8 cellular contexts compared by ENCODE assay signal in the genomic region with DNA sequence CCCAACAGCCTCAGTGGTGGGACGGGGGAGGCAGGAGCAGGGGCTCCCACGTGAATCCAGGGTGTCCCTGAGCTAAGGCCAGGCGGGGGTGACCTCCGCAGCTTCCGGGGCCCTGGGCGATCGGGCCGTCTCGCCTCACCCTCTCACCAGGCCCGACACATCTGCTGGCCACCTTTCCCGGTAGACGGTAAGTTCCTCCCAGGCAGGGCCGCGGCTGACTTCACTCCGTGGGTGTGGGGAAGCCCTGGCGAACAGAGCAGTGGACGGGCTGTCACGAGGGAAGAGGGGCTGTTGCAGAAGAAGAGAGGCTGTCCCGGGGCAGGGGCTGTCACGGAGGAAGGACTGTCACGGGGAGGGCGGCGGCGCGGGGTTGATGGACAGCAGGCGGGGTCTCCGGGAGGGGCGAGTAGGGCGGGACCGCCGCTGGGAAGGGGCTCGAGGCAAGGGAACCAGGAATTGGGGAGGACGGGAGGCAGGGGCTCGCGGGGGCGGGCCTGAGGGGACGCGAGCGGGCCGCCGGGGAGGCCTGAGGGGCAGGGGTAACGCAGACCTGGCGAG. TPM values are rescaled to one million over a fixed set of nuclear protein-coding genes. Genes with fewer than 3 reads are reported as not detected.
DNase-seq lines count a peak whose midpoint lies in the region; ATAC-seq and TF ChIP-seq lines count a peak whose summit lies in the region.

No MANE protein-coding gene starts in this region.

- no peaks in the 10 kb centered on the region for H3K36me3 Mint-ChIP-seq in naive B cell

- no peaks in the 10 kb centered on the region for H3K9me3 Mint-ChIP-seq in naive B cell

- H3K36me3 ChIP-seq in right atrium auricular region = no peaks in the 10 kb centered on the region
- no peaks in the 10 kb centered on the region for H3K36me3 ChIP-seq in adrenal gland (replicated peaks in 1 of 2)

- H3K27ac Mint-ChIP-seq in naive B cell = no peak overlapping the region

- H3K27me3 Mint-ChIP-seq in naive B cell = peaks cover 0 to 4% (median 0%) of the 10 kb centered on the region in 3 donors

- H3K4me3 ChIP-seq in right atrium auricular region (peak overlapping the region; percentile 68 to 81), LNCaP clone FGC (ENCODE audit: low read depth, low read length) (peak overlapping the region; percentile 63), cardiac fibroblast (replicated peaks in 1 of 2; ENCODE audit: low read depth in 2 of 2, low read length in 2 of 2) (peak overlapping the region; percentile 54 to 71), adrenal gland (peak overlapping the region in 2 of 4 donors; percentile 62 to 72)

- H3K27me3 ChIP-seq in right atrium auricular region (no peaks in the 10 kb centered on the region), adrenal gland (peaks cover 4% of the 10 kb centered on the region)

- intact Hi-C loops in left ventricle myocardium superior (cut with micrococcal nuclease) (no loop called here), adrenal gland (cut with DNase I) (loop anchor here in 1 of 2 donors (10.0 kb wide), 1 partner anchor 55 kb away; no protein-coding TSS in a partner anchor)

- H3K4me3 Mint-ChIP-seq in naive B cell = peak overlapping the region in 7 of 8 donors; percentile 21 to 79 (median 53)

- H3K27ac ChIP-seq in right atrium auricular region (no peak overlapping the region), adrenal gland (no peak overlapping the region)

- TF ChIP-seq POLR2A in adrenal gland (IDR thresholded peaks at IDR 0.05) = no peak

- H3K4me1 ChIP-seq in right atrium auricular region (peaks cover 0 to 31% of the 10 kb centered on the region in 2 donors), adrenal gland (replicated peaks in 1 of 2) (peaks cover 12 to 24% of the 10 kb centered on the region in 2 donors)

- 3 to 10% (median 4%) methylated on average over 7 to 43 of the region's 43 CpGs for WGBS in adrenal gland, 4 donors

- H3K9me3 ChIP-seq in right atrium auricular region (no peaks in the 10 kb centered on the region), adrenal gland (replicated peaks in 1 of 3) (no peaks in the 10 kb centered on the region)

- no peak for TF ChIP-seq CTCF in right atrium auricular region (IDR thresholded peaks at IDR 0.05)
- TF ChIP-seq CTCF in LNCaP clone FGC (IDR thresholded peaks at IDR 0.05; ENCODE audit: control insufficient read depth, extremely low read depth, insufficient read depth) = no peak
- no peak for TF ChIP-seq CTCF in cardiac fibroblast (IDR thresholded peaks at IDR 0.05; ENCODE audit: low read depth, low read length)
- no peak for TF ChIP-seq CTCF in adrenal gland (IDR thresholded peaks at IDR 0.05)

- no peak for DNase-seq in right atrium auricular region (ENCODE audit: low spot score)
- no peak for DNase-seq in left ventricle myocardium superior
- no peak for DNase-seq in LNCaP clone FGC (ENCODE audit: low read depth)
- no peak for DNase-seq in cardiac fibroblast (ENCODE audit: low read depth in 2 of 2)
- no peak for DNase-seq in naive B cell
- no peak for DNase-seq in adrenal gland
- DNase-seq in GM19240 (ENCODE audit: insufficient read length, low spot score) = no peak

- ATAC-seq in left ventricle myocardium superior (no peak), naive B cell (ENCODE audit: low read depth in 2 of 2) (no peak), HG02970 (IDR thresholded peaks at IDR 0.05; ENCODE audit: low FRiP score, unreplicated experiment) (no peak)

- H3K4me1 Mint-ChIP-seq in naive B cell = peaks cover 13 to 29% (median 23%) of the 10 kb centered on the region in 3 donors

RNA-seq across cellular contexts. Expression of gene PKMYT1, which starts 0.5 kb away (rescaled TPM):
- under 1 TPM; 0.52 to 0.98 TPM for total RNA-seq in right atrium auricular region
- 0.55 TPM for total RNA-seq in left ventricle myocardium superior
- polyA plus RNA-seq in naive B cell (ENCODE audit: low read depth in 6 of 6) = under 1 TPM in 4 of 6 donors, not detected in 2; 0.45 to 0.88 (median 0.62) TPM
- total RNA-seq in adrenal gland = 1 to 10 TPM in 7 of 8 donors, under 1 TPM in 1; 0.46 to 4.5 (median 2.9) TPM
- 1 to 10 TPM; 1.0 to 3.7 (median 2.0) TPM for polyA plus RNA-seq in adrenal gland

RNA-seq across cellular contexts. Expression of gene PAQR4, which starts 10.6 kb away (rescaled TPM):
- total RNA-seq in right atrium auricular region (1 to 10 TPM; 4.7 to 5.9 TPM), left ventricle myocardium superior (7.9 TPM), adrenal gland (10 to 100 TPM in 7 of 8 donors, 1 to 10 TPM in 1; 7.4 to 17.0 (median 13.5) TPM)
- polyA plus RNA-seq in naive B cell (ENCODE audit: low read depth in 6 of 6) (1 to 10 TPM in 3 of 6 donors, under 1 TPM in 2, not detected in 1; 0.43 to 1.3 (median 1.1) TPM), adrenal gland (10 to 100 TPM in 1 of 3 donors, 1 to 10 TPM in 2; 4.1 to 14.6 (median 8.1) TPM)

RNA-seq across cellular contexts. Expression of gene KREMEN2, which starts 15.7 kb away (rescaled TPM):
- total RNA-seq in right atrium auricular region (not detected), left ventricle myocardium superior (not detected), adrenal gland (not detected)
- polyA plus RNA-seq in naive B cell (ENCODE audit: low read depth in 6 of 6) (1 to 10 TPM in 3 of 6 donors, under 1 TPM in 2, not detected in 1; 0.25 to 4.4 (median 1.2) TPM), adrenal gland (not detected)

RNA-seq across cellular contexts. Expression of gene CLDN9, which starts 33.0 kb away (rescaled TPM):
- under 1 TPM in 1 of 2 donors, not detected in 1; 0.39 TPM for total RNA-seq in right atrium auricular region
- total RNA-seq in left ventricle myocardium superior = 1.2 TPM
- not detected for polyA plus RNA-seq in naive B cell (ENCODE audit: low read depth in 6 of 6)
- under 1 TPM in 2 of 8 donors, not detected in 6; 0.28 to 0.31 TPM for total RNA-seq in adrenal gland
- polyA plus RNA-seq in adrenal gland = 1 to 10 TPM in 1 of 3 donors, under 1 TPM in 1, not detected in 1; 0.34 to 1.4 TPM

RNA-seq across cellular contexts. Expression of gene CLDN6, which starts 38.2 kb away (rescaled TPM):
- total RNA-seq in right atrium auricular region = not detected
- total RNA-seq in left ventricle myocardium superior = not detected
- not detected for polyA plus RNA-seq in naive B cell (ENCODE audit: low read depth in 6 of 6)
- under 1 TPM in 2 of 8 donors, not detected in 6; 0.46 to 0.47 TPM for total RNA-seq in adrenal gland
- not detected for polyA plus RNA-seq in adrenal gland
